Comparison of ENCODE assay signal across 30 cellular contexts in the genomic region with DNA sequence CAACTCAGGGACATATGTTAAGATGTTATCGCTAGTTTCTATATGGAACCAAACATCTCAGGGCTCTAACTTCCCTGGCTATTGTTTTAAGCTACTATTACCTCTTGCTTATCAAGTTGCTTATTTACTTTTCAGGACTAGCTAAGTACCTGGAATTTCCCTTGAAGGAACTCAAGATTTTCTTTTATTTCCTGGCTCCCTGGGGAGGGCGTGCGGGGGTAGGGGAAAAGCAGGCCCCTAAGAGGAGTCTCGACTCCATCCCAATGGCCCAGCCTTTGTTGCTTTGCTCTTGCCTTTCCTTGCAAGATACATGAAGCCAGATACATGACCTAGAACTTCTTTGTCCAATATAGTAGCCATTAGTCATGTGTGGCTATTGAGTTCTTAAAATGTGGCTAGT.
"Had no signal": no experiment of that assay in that cellular context is flagged by ENCODE, and none has a peak within 500 bp of the region (broad histone marks: within the 10 kb centered on the region; RNA-seq: fewer than 3 reads in every experiment).

No MANE protein-coding gene starts in this region.

- H3K4me3 ChIP-seq: ascending aorta, cardiac muscle cell, SJCRH30, SK-N-MC had no signal

- H3K27me3 ChIP-seq: ascending aorta, cardiac muscle cell, SJCRH30 had no signal

- ATAC-seq: activated CD8-positive, alpha-beta T cell treated with anti-CD3 and anti-CD28 coated beads, Interleukin-2, amount 10 ng/mL, durations not matched to agents 7 days and 5 days; Panc1 had no signal

- H3K4me1 ChIP-seq: ascending aorta, SJCRH30 had no signal

- H3K4me1 Mint-ChIP-seq: activated CD4-positive, alpha-beta T cell treated with anti-CD3 and anti-CD28 coated beads, Interleukin-2, amount 10 ng/mL, durations not matched to agents 24 days and 14 days; activated naive CD4-positive, alpha-beta T cell treated with anti-CD3 and anti-CD28 coated beads, Interleukin-2, amount 50 U/mL, for 24 hours; activated naive CD8-positive, alpha-beta T cell treated with anti-CD3 and anti-CD28 coated beads, Interleukin-2, amount 10 ng/mL, durations not matched to agents 7 days and 5 days; central memory CD8-positive, alpha-beta T cell had no signal

- H3K36me3 ChIP-seq: ascending aorta, cardiac muscle cell, SJCRH30, WERI-Rb-1 had no signal

- H3K9me3 ChIP-seq: ascending aorta, SJCRH30 had no signal

- H3K9me3 Mint-ChIP-seq: activated CD4-positive, alpha-beta T cell treated with anti-CD3 and anti-CD28 coated beads, Interleukin-2, amount 10 ng/mL, durations not matched to agents 24 days and 14 days; activated naive CD4-positive, alpha-beta T cell treated with anti-CD3 and anti-CD28 coated beads, Interleukin-2, amount 50 U/mL, for 24 hours; activated naive CD8-positive, alpha-beta T cell treated with anti-CD3 and anti-CD28 coated beads, Interleukin-2, amount 10 ng/mL, durations not matched to agents 7 days and 5 days; activated T-cell treated with anti-CD3 and anti-CD28 coated beads, Interleukin-2, amount 50 U/mL, for 24 hours; activated T-helper 2 cell treated with anti-CD3 and anti-CD28 coated beads, Interferon-gamma antibody, Interleukin-2, Interleukin-4, amounts not matched to agents 10 μg/mL and 5 μg/mL and 100 μg/mL, durations not matched to agents 14 hours and 24 hours and 36 hours; central memory CD8-positive, alpha-beta T cell had no signal

- H3K36me3 Mint-ChIP-seq: activated naive CD4-positive, alpha-beta T cell treated with anti-CD3 and anti-CD28 coated beads, Interleukin-2, amount 50 U/mL, for 24 hours; activated naive CD8-positive, alpha-beta T cell treated with anti-CD3 and anti-CD28 coated beads, Interleukin-2, amount 10 ng/mL, durations not matched to agents 7 days and 5 days had no signal

- H3K27ac Mint-ChIP-seq: activated CD4-positive, alpha-beta T cell treated with anti-CD3 and anti-CD28 coated beads, Interleukin-2, amount 10 ng/mL, durations not matched to agents 24 days and 14 days; activated CD8-positive, alpha-beta T cell treated with anti-CD3 and anti-CD28 coated beads, Interleukin-2, amount 10 ng/mL, durations not matched to agents 7 days and 5 days; activated naive CD4-positive, alpha-beta T cell treated with anti-CD3 and anti-CD28 coated beads, Interleukin-2, amount 50 U/mL, for 24 hours; activated naive CD8-positive, alpha-beta T cell treated with anti-CD3 and anti-CD28 coated beads, Interleukin-2, amount 10 ng/mL, durations not matched to agents 7 days and 5 days; activated T-cell treated with anti-CD3 and anti-CD28 coated beads, Interleukin-2, amount 50 U/mL, for 24 hours; activated T-helper 2 cell treated with anti-CD3 and anti-CD28 coated beads, Interferon-gamma antibody, Interleukin-2, Interleukin-4, amounts not matched to agents 10 μg/mL and 5 μg/mL and 100 μg/mL, durations not matched to agents 14 hours and 24 hours and 36 hours had no signal

- H3K27ac ChIP-seq: ascending aorta, cardiac muscle cell, SJCRH30, SK-N-MC, WERI-Rb-1 had no signal

- H3K27me3 Mint-ChIP-seq: activated CD4-positive, alpha-beta T cell treated with anti-CD3 and anti-CD28 coated beads, Interleukin-2, amount 10 ng/mL, durations not matched to agents 24 days and 14 days had no signal

- DNase-seq: activated CD4-positive, alpha-beta T cell treated with anti-CD3 and anti-CD28 coated beads, Interleukin-2, amount 10 ng/mL, durations not matched to agents 24 days and 14 days; activated CD4-positive, alpha-beta T cell treated with anti-CD3 and anti-CD28 coated beads, Interleukin-2, amount 50 U/mL, for 4 hours; activated CD8-positive, alpha-beta T cell treated with anti-CD3 and anti-CD28 coated beads, Interleukin-2, amount 10 ng/mL, durations not matched to agents 7 days and 5 days; activated gamma-delta T cell; activated naive CD4-positive, alpha-beta T cell treated with Interleukin-2 at 50 U/mL for 16 hours; activated naive CD8-positive, alpha-beta T cell treated with anti-CD3 and anti-CD28 coated beads, Interleukin-2, amount 10 ng/mL, durations not matched to agents 7 days and 5 days; activated T-cell treated with anti-CD3 and anti-CD28 coated beads, Interleukin-2, amount 50 U/mL, for 24 hours; amygdala; NCI-H1048; NCI-H1105 treated with DMSO at 0.1 percent for 48 hours; NCI-H1436; NCI-H1694; NCI-H1930; NCI-H2081 treated with DMSO at 0.1 percent for 48 hours; NCI-H226; NCI-H446 treated with DMSO at 0.1 percent for 48 hours; NCI-H524; NCI-H69; NCI-H82; SHP77; SJCRH30; T1000; WERI-Rb-1 had no signal

- H3K4me3 Mint-ChIP-seq: activated CD4-positive, alpha-beta T cell treated with anti-CD3 and anti-CD28 coated beads, Interleukin-2, amount 10 ng/mL, durations not matched to agents 24 days and 14 days; activated CD8-positive, alpha-beta T cell treated with anti-CD3 and anti-CD28 coated beads, Interleukin-2, amount 10 ng/mL, durations not matched to agents 7 days and 5 days; activated naive CD4-positive, alpha-beta T cell treated with anti-CD3 and anti-CD28 coated beads, Interleukin-2, amount 50 U/mL, for 24 hours; activated naive CD8-positive, alpha-beta T cell treated with anti-CD3 and anti-CD28 coated beads, Interleukin-2, amount 10 ng/mL, durations not matched to agents 7 days and 5 days; activated T-cell treated with anti-CD3 and anti-CD28 coated beads, Interleukin-2, amount 50 U/mL, for 24 hours; central memory CD8-positive, alpha-beta T cell had no signal
